19 cellular contexts compared by ENCODE assay signal in genomic region chr7:28473567-28474266, GRCh38.
DNase-seq lines count a peak whose midpoint lies in the region; ATAC-seq and TF ChIP-seq lines count a peak whose summit lies in the region.
"Had no signal": no experiment of that assay in that cellular context is flagged by ENCODE, and none has a peak within 500 bp of the region (broad histone marks: within the 10 kb centered on the region; RNA-seq: fewer than 3 reads in every experiment).

No MANE protein-coding gene starts in this region.

- H3K36me3 ChIP-seq in mammary epithelial cell (ENCODE audit: insufficient read depth, low read length) (no peaks in the 10 kb centered on the region), osteoblast (ENCODE audit: insufficient read depth, low read length) (no peaks in the 10 kb centered on the region), upper lobe of right lung (no peaks in the 10 kb centered on the region)
- H3K36me3 ChIP-seq: BLaER1 had no signal

- no peak overlapping the region for H3K27ac ChIP-seq in mammary epithelial cell (ENCODE audit: insufficient read depth, low read depth, low read length)
- H3K27ac ChIP-seq in osteoblast (ENCODE audit: low read depth, low read length), result peak overlapping the region; percentile 92
- H3K27ac ChIP-seq in upper lobe of right lung, result no peak overlapping the region
- H3K27ac ChIP-seq: BLaER1, body of pancreas, SK-N-MC had no signal

- H3K9ac ChIP-seq in mammary epithelial cell (ENCODE audit: insufficient read depth, low read length), result no peak overlapping the region
- H3K9ac ChIP-seq: BLaER1 had no signal

- H2AFZ ChIP-seq in mammary epithelial cell (ENCODE audit: low read depth, low read length) (peak overlapping the region; percentile 32), osteoblast (ENCODE audit: low read length) (peak overlapping the region; percentile 71)

- intact Hi-C loops in mammary epithelial cell (cut with micrococcal nuclease), result no loop called here
- intact Hi-C loops in left cardiac atrium (cut with DNase I), result no loop called here
- intact Hi-C loops in upper lobe of right lung (cut with DNase I), result no loop called here

- H4K20me1 ChIP-seq in mammary epithelial cell (ENCODE audit: insufficient read depth, low read length) (no peaks in the 10 kb centered on the region), osteoblast (ENCODE audit: insufficient read depth, low read length) (no peaks in the 10 kb centered on the region)
- H4K20me1 ChIP-seq: BLaER1 had no signal

- no peaks in the 10 kb centered on the region for H3K9me3 ChIP-seq in mammary epithelial cell (replicated peaks; ENCODE audit: insufficient read depth, low read length)
- H3K9me3 ChIP-seq in osteoblast (ENCODE audit: low read depth, low read length), result no peaks in the 10 kb centered on the region
- no peaks in the 10 kb centered on the region for H3K9me3 ChIP-seq in upper lobe of right lung
- H3K9me3 ChIP-seq: body of pancreas had no signal

- H3K4me1 ChIP-seq in mammary epithelial cell (ENCODE audit: insufficient read depth, low read length) (no peaks in the 10 kb centered on the region), osteoblast (ENCODE audit: insufficient read depth, low read length) (peaks cover 35% of the 10 kb centered on the region), upper lobe of right lung (no peaks in the 10 kb centered on the region)
- H3K4me1 ChIP-seq: body of pancreas had no signal

- no peak for DNase-seq in mammary epithelial cell
- DNase-seq in left cardiac atrium, result peak; percentile 49
- DNase-seq in osteoblast (ENCODE audit: insufficient read length, low spot score, missing footprints), result no peak
- DNase-seq in upper lobe of right lung, result no peak
- no peak for DNase-seq in left lobe of liver (ENCODE audit: low spot score)
- DNase-seq in activated gamma-delta T cell (lab: John Stamatoyannopoulos, UW), result no peak
- DNase-seq: activated CD4-positive, alpha-beta T cell treated with anti-CD3 and anti-CD28 coated beads for 4 hours; activated naive CD4-positive, alpha-beta T cell treated with anti-CD3 and anti-CD28 coated beads, Interleukin-2, amount 10 ng/mL, durations not matched to agents 7 days and 5 days; body of pancreas; dermis blood vessel endothelial cell; DMS153; NCI-H2029; NCI-H524; PC-3 had no signal

- BruUV-seq in mammary epithelial cell (replicated peaks; lab: Mats Ljungman, UMichigan), result no TSS peak

- H3K4me3 ChIP-seq in mammary epithelial cell (replicated peaks in 1 of 3; ENCODE audit: insufficient read depth in 1 of 3, low read depth in 2 of 3, low read length in 3 of 3) (no peak overlapping the region), osteoblast (ENCODE audit: insufficient read depth, low read length) (peak overlapping the region; percentile 17), upper lobe of right lung (no peak overlapping the region)
- H3K4me3 ChIP-seq: BLaER1, body of pancreas, SK-N-MC had no signal

- CTCF ChIA-PET in mammary epithelial cell (lab: Charles Lee; ENCODE audit: low non-redundant PET), result no interaction called here

- no peak overlapping the region for H3K4me2 ChIP-seq in mammary epithelial cell (ENCODE audit: insufficient read depth, low read depth, low read length)
- peak overlapping the region; percentile 72 for H3K4me2 ChIP-seq in osteoblast (ENCODE audit: insufficient read depth, low read length)
- H3K4me2 ChIP-seq: BLaER1 had no signal

- 29% methylated on average over 8 of the region's 8 CpGs for WGBS in mammary epithelial cell (ENCODE audit: low coverage, missing lambda C conversion rate)

- ATAC-seq in left cardiac atrium (peak; percentile 58 to 78), upper lobe of right lung (peak; percentile 20), HG02571 (IDR thresholded peaks at IDR 0.05; ENCODE audit: unreplicated experiment) (no peak), left lobe of liver (no peak)
- ATAC-seq: body of pancreas, esophagus mucosa, HCT116, PC-3 had no signal

- no peak for TF ChIP-seq CTCF in mammary epithelial cell (conservative IDR thresholded peaks at IDR 0.05 in 1 of 2, IDR thresholded peaks at IDR 0.05 in 1 of 2; ENCODE audit: extremely low read depth in 1 of 2, insufficient read depth in 1 of 2, low read depth in 1 of 2, low read length in 2 of 2)
- TF ChIP-seq CTCF in osteoblast (IDR thresholded peaks at IDR 0.05; ENCODE audit: extremely low read depth, low read depth, low read length), result no peak
- no peak for TF ChIP-seq CTCF in upper lobe of right lung (IDR thresholded peaks at IDR 0.05)

- in situ Hi-C loops in mammary epithelial cell (cut with MboI; ENCODE audit: low sequenced_read_pairs in 2 of 2), result no loop called here

- dilution Hi-C loops in mammary epithelial cell (cut with HindIII; ENCODE audit: low sequenced_read_pairs), result no loop called here

- H3K79me2 ChIP-seq in mammary epithelial cell (ENCODE audit: insufficient read depth, low read length) (no peaks in the 10 kb centered on the region), osteoblast (ENCODE audit: insufficient read depth, low read length) (no peaks in the 10 kb centered on the region)

- no peaks in the 10 kb centered on the region for H3K27me3 ChIP-seq in mammary epithelial cell (ENCODE audit: insufficient read depth, low read length)
- H3K27me3 ChIP-seq in osteoblast (ENCODE audit: insufficient read depth, low read length), result no peaks in the 10 kb centered on the region
- no peaks in the 10 kb centered on the region for H3K27me3 ChIP-seq in upper lobe of right lung
- H3K27me3 ChIP-seq: BLaER1, body of pancreas had no signal

Comparison
In these comparisons a context has a peak if more than half of its experiments do, and no peak if none do; other contexts are left out.
1. ATAC-seq: peak in left cardiac atrium (2 of 2) and upper lobe of right lung (single experiment); none in HG02571 (single experiment) and left lobe of liver (single experiment).